ENCODE assay signal across 20 cellular contexts in the genomic region with DNA sequence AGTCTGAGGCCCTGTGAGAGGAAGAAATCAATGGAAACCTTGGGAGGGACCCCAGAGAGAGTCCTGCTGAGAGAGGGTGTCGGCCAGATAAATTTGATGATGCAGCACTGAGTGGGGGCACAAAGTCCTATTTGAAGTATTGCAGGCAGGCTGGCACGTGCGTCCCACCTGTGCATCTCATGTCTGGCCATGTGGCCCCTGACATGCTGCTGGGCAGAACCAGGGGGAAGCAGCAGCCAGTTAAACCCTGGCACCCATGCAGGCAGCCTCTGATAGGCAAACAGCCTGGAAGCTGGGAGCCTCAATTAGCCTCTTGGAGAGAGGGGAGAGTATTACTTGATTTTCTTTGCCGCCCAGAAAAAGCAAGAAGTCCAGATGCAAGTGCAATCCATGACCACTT.
"Had no signal": no experiment of that assay in that cellular context is flagged by ENCODE, and none has a peak within 500 bp of the region (broad histone marks: within the 10 kb centered on the region; RNA-seq: fewer than 3 reads in every experiment).

No MANE protein-coding gene starts in this region.

- H3K27me3 ChIP-seq: tibial artery had no signal

- ATAC-seq: activated CD8-positive, alpha-beta memory T cell treated with anti-CD3 and anti-CD28 coated beads, Interleukin-2, amount 10 ng/mL, durations not matched to agents 7 days and 5 days; esophagus mucosa; left cardiac atrium; SK-N-SH treated with all-trans-retinoic acid at 6 μM for 48 hours had no signal

- H3K4me1 ChIP-seq: prostate gland had no signal

- H3K9me3 Mint-ChIP-seq: activated CD4-positive, alpha-beta memory T cell treated with anti-CD3 and anti-CD28 coated beads for 36 hours; activated naive CD4-positive, alpha-beta T cell treated with anti-CD3 and anti-CD28 coated beads, Interleukin-2, amount 10 ng/mL, durations not matched to agents 7 days and 5 days; central memory CD8-positive, alpha-beta T cell; stimulated activated naive CD8-positive, alpha-beta T cell treated with anti-CD3 and anti-CD28 coated beads, Interleukin-15, Interleukin-2, amounts not matched to agents 100 ng/mL and 50 ng/mL, for 24 hours had no signal

- H3K4me3 Mint-ChIP-seq: activated CD4-positive, alpha-beta memory T cell treated with anti-CD3 and anti-CD28 coated beads for 36 hours; activated CD8-positive, alpha-beta memory T cell treated with anti-CD3 and anti-CD28 coated beads, Interleukin-2, amount 10 ng/mL, durations not matched to agents 7 days and 5 days; activated naive CD4-positive, alpha-beta T cell treated with anti-CD3 and anti-CD28 coated beads, Interleukin-2, amount 10 ng/mL, durations not matched to agents 7 days and 5 days; central memory CD8-positive, alpha-beta T cell; naive B cell; stimulated activated naive CD8-positive, alpha-beta T cell treated with anti-CD3 and anti-CD28 coated beads, Interleukin-15, Interleukin-2, amounts not matched to agents 100 ng/mL and 50 ng/mL, for 24 hours had no signal

- H3K4me1 Mint-ChIP-seq: central memory CD8-positive, alpha-beta T cell; naive B cell had no signal

- H3K27ac Mint-ChIP-seq: activated CD4-positive, alpha-beta memory T cell treated with anti-CD3 and anti-CD28 coated beads for 36 hours; activated CD8-positive, alpha-beta memory T cell treated with anti-CD3 and anti-CD28 coated beads, Interleukin-2, amount 10 ng/mL, durations not matched to agents 7 days and 5 days; naive B cell; stimulated activated naive CD8-positive, alpha-beta T cell treated with anti-CD3 and anti-CD28 coated beads, Interleukin-15, Interleukin-2, amounts not matched to agents 100 ng/mL and 50 ng/mL, for 24 hours had no signal

- H3K27me3 Mint-ChIP-seq: activated CD4-positive, alpha-beta memory T cell treated with anti-CD3 and anti-CD28 coated beads for 36 hours; stimulated activated naive CD8-positive, alpha-beta T cell treated with anti-CD3 and anti-CD28 coated beads, Interleukin-15, Interleukin-2, amounts not matched to agents 100 ng/mL and 50 ng/mL, for 24 hours had no signal

- H3K36me3 Mint-ChIP-seq: activated CD4-positive, alpha-beta memory T cell treated with anti-CD3 and anti-CD28 coated beads for 36 hours; activated CD8-positive, alpha-beta memory T cell treated with anti-CD3 and anti-CD28 coated beads, Interleukin-2, amount 10 ng/mL, durations not matched to agents 7 days and 5 days; naive B cell had no signal

- DNase-seq: activated CD4-positive, alpha-beta memory T cell treated with anti-CD3 and anti-CD28 coated beads for 36 hours; activated CD4-positive, alpha-beta T cell treated with anti-CD3 and anti-CD28 coated beads for 1 hour; activated CD8-positive, alpha-beta memory T cell treated with anti-CD3 and anti-CD28 coated beads, Interleukin-2, amount 10 ng/mL, durations not matched to agents 7 days and 5 days; activated effector memory CD4-positive, alpha-beta T cell treated with anti-CD3 and anti-CD28 coated beads, Interleukin-2, amount 50 U/mL, for 16 hours; activated naive CD4-positive, alpha-beta T cell treated with anti-CD3 and anti-CD28 coated beads, Interleukin-2, amount 10 ng/mL, durations not matched to agents 7 days and 5 days; activated T-cell treated with anti-CD3 and anti-CD28 coated beads for 4 hours; aorta; effector memory CD4-positive, alpha-beta T cell; hypothalamus; left cardiac atrium; naive B cell; stimulated activated CD4-positive, alpha-beta T cell treated with anti-CD3 and anti-CD28 coated beads, Interleukin-12 subunit alpha, Interleukin-12 subunit beta, amount 100 ng/mL, for 4 hours; stimulated activated CD4-positive, alpha-beta T cell treated with anti-CD3 and anti-CD28 coated beads, Interleukin-4, amount 100 ng/mL, for 4 hours; tibial artery had no signal

- H3K27ac ChIP-seq: prostate gland, tibial artery had no signal

- H3K4me3 ChIP-seq: lung, prostate gland, tibial artery had no signal

- H3K36me3 ChIP-seq: prostate gland, tibial artery had no signal

- H3K9me3 ChIP-seq: prostate gland, tibial artery had no signal
